ENCODE assay signal across 1 cellular context in genomic region chr22:20205964-20206708, GRCh38.
A peak's percentile ranks its signal among the peaks of the same experiment; 100 is the strongest.
TF ChIP-seq lines count a peak whose summit lies in the region.

No MANE protein-coding gene starts in this region.

TF ChIP-seq in K562, 482 proteins besides CTCF, POLR2A, EP300 and RAD21 (continued from another document and continues in another):
- TF ChIP-seq ZBTB5 (IDR thresholded peaks at IDR 0.05), result peak; percentile 99
- TF ChIP-seq ZNF511 (CRISPR knock-in tag; IDR thresholded peaks at IDR 0.05), result no peak
- peak; percentile 41 for TF ChIP-seq TARDBP (IDR thresholded peaks at IDR 0.05)
- no peak for TF ChIP-seq NR3C1 (CRISPR knock-in tag; IDR thresholded peaks at IDR 0.05)
- TF ChIP-seq ZZZ3 (IDR thresholded peaks at IDR 0.05), result no peak
- no peak for TF ChIP-seq ZNF124 (CRISPR knock-in tag; IDR thresholded peaks at IDR 0.05)
- TF ChIP-seq FOS (IDR thresholded peaks at IDR 0.05; ENCODE audit: extremely low read depth, insufficient read length), result no peak
- TF ChIP-seq SLC30A9 (CRISPR knock-in tag; IDR thresholded peaks at IDR 0.05), result no peak
- TF ChIP-seq POLR3G (IDR thresholded peaks at IDR 0.05; ENCODE audit: extremely low read depth, insufficient read length, insufficient replicate concordance), result no peak
- TF ChIP-seq PHF20 (IDR thresholded peaks at IDR 0.05; ENCODE audit: partially characterized antibody), result peak; percentile 70
- TF ChIP-seq SMAD1 (IDR thresholded peaks at IDR 0.05; ENCODE audit: low read depth, low read length, partially characterized antibody), result peak; percentile 71
- TF ChIP-seq TCF3 (CRISPR knock-in tag; IDR thresholded peaks at IDR 0.05), result no peak
- no peak for TF ChIP-seq GATAD2B (IDR thresholded peaks at IDR 0.05; ENCODE audit: borderline replicate concordance)
- TF ChIP-seq ARHGAP35 (IDR thresholded peaks at IDR 0.05; ENCODE audit: partially characterized antibody), result no peak
- no peak for TF ChIP-seq RAD51 (IDR thresholded peaks at IDR 0.05; ENCODE audit: borderline replicate concordance, low read depth)
- no peak for TF ChIP-seq TRIM25 (IDR thresholded peaks at IDR 0.05; ENCODE audit: borderline replicate concordance)
- TF ChIP-seq USF1 (CRISPR knock-in tag; IDR thresholded peaks at IDR 0.05), result no peak
- no peak for TF ChIP-seq SRSF1 (IDR thresholded peaks at IDR 0.05; ENCODE audit: low read depth, low read length)
- no peak for TF ChIP-seq ZNF449 (CRISPR knock-in tag; IDR thresholded peaks at IDR 0.05)
- TF ChIP-seq ZKSCAN3 (CRISPR knock-in tag; IDR thresholded peaks at IDR 0.05), result no peak
- TF ChIP-seq TAF7 (tag; IDR thresholded peaks at IDR 0.05), result peak; percentile 63; the same call in 1 of the 2 replicates
- TF ChIP-seq DIDO1 (tag; IDR thresholded peaks at IDR 0.05; ENCODE audit: low read depth), result peak; percentile 40
- TF ChIP-seq OTX1 (CRISPR knock-in tag; IDR thresholded peaks at IDR 0.05), result peak; percentile 65; the same call in 1 of the 2 replicates
- no peak for TF ChIP-seq ZNF507 (tag; conservative IDR thresholded peaks at IDR 0.05)
- TF ChIP-seq FOXM1 (IDR thresholded peaks at IDR 0.05; ENCODE audit: low read depth), result peak; percentile 91
- no peak for TF ChIP-seq FOXM1 (CRISPR knock-in tag; IDR thresholded peaks at IDR 0.05; ENCODE audit: low read depth)
- TF ChIP-seq WHSC1 (IDR thresholded peaks at IDR 0.05; ENCODE audit: low read length), result no peak
- no peak; the same call in 1 of the 2 replicates for TF ChIP-seq MBD2 (IDR thresholded peaks at IDR 0.05; ENCODE audit: borderline replicate concordance, low read depth)
- no peak for TF ChIP-seq ZNF431 (CRISPR knock-in tag; IDR thresholded peaks at IDR 0.05)
- peak; percentile 67; the same call in 1 of the 2 replicates for TF ChIP-seq E2F1 (CRISPR knock-in tag; IDR thresholded peaks at IDR 0.05)
- TF ChIP-seq ZBTB11 (CRISPR knock-in tag; IDR thresholded peaks at IDR 0.05), result peak in 2 of 3 experiments; percentile 83 to 97; a peak in 4 of 6 replicates
- TF ChIP-seq BCL6 (CRISPR knock-in tag; IDR thresholded peaks at IDR 0.05), result no peak
- no peak for TF ChIP-seq TFE3 (CRISPR knock-in tag; IDR thresholded peaks at IDR 0.05)
- TF ChIP-seq ZNF766 (CRISPR knock-in tag; conservative IDR thresholded peaks at IDR 0.05), result no peak; the same call in 1 of the 2 replicates
- TF ChIP-seq PHTF2 (CRISPR knock-in tag; IDR thresholded peaks at IDR 0.05), result no peak
- TF ChIP-seq ZNF707 (CRISPR knock-in tag; conservative IDR thresholded peaks at IDR 0.05), result no peak; the same call in 1 of the 2 replicates
- TF ChIP-seq NR2F6 (CRISPR knock-in tag; IDR thresholded peaks at IDR 0.05), result no peak
- TF ChIP-seq HMGXB4 (CRISPR knock-in tag; IDR thresholded peaks at IDR 0.05), result peak; percentile 75; the same call in 1 of the 2 replicates
- TF ChIP-seq ETV1 (tag; conservative IDR thresholded peaks at IDR 0.05; ENCODE audit: low read depth), result peak; percentile 70
- TF ChIP-seq PRDM10 (IDR thresholded peaks at IDR 0.05; ENCODE audit: partially characterized antibody), result no peak
- no peak for TF ChIP-seq CHAMP1 (IDR thresholded peaks at IDR 0.05)
